In the genomic region with DNA sequence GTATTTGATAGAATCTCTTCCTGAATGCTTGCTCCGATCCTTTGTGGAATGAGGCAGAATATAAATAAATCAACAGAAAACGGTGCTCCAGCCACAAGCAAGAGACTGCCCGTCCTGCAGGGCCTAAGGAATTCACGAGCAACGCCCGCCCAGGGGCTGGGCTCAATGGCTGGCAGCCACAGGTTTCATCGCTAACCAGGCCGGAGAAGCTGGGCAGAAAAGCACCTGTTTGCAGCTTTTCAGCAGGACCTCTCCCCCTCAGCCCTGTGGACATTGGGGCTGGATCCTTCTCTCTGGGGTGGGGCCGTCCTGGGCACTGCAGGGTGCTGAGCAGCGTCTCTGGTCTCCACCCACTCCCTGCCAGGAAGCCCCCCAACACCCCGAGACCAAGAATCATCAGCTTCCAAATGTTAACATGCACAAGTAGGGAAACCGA, we compare ENCODE assay signal across 8 cellular contexts.
A peak's percentile ranks its signal among the peaks of the same experiment; 100 is the strongest.
DNase-seq lines count a peak whose midpoint lies in the region; ATAC-seq lines count a peak whose summit lies in the region.

No MANE protein-coding gene starts in this region.

- DNase-seq in activated naive CD8-positive, alpha-beta T cell treated with anti-CD3 and anti-CD28 coated beads, Interleukin-2, amount 10 ng/mL, durations not matched to agents 7 days and 5 days, result no peak
- DNase-seq in right cardiac atrium (peak in 2 of 3 donors; percentile 75 to 84), sciatic nerve (ENCODE audit: low spot score) (peak; percentile 63), NCI-H526 (lab: John Stamatoyannopoulos, UW) (no peak), NCI-H82 treated with DMSO at 0.1 percent for 48 hours (lab: John Stamatoyannopoulos, UW; ENCODE audit: unreplicated experiment) (no peak), NOMO-1 treated with dmso at 0.1 percent for 144 hours (lab: John Stamatoyannopoulos, UW; ENCODE audit: unreplicated experiment) (no peak)
- no peak for DNase-seq in activated CD4-positive, alpha-beta T cell treated with anti-CD3 and anti-CD28 coated beads for 4 hours

- H3K9me3 Mint-ChIP-seq in activated naive CD8-positive, alpha-beta T cell treated with anti-CD3 and anti-CD28 coated beads, Interleukin-2, amount 10 ng/mL, durations not matched to agents 7 days and 5 days, result no peaks in the 10 kb centered on the region

- H3K36me3 ChIP-seq in ES-I3 (ENCODE audit: insufficient read depth, low read length), result no peaks in the 10 kb centered on the region

- POLR2A ChIA-PET in activated naive CD8-positive, alpha-beta T cell treated with anti-CD3 and anti-CD28 coated beads, Interleukin-2, amount 10 ng/mL, durations not matched to agents 7 days and 5 days (lab: Charles Lee), result interaction anchor here (6.0 kb wide), 1 partner anchor 102 kb away, joined by 150 read pairs; a partner anchor contains a TSS

- ATAC-seq in activated naive CD8-positive, alpha-beta T cell treated with anti-CD3 and anti-CD28 coated beads, Interleukin-2, amount 10 ng/mL, durations not matched to agents 7 days and 5 days (ENCODE audit: low read depth), result no peak
- ATAC-seq in right cardiac atrium, result peak; percentile 4 to 6
- peak; percentile 31 for ATAC-seq in sciatic nerve

- peaks cover 5% of the 10 kb centered on the region; the same call in 1 of the 2 replicates for H3K4me1 ChIP-seq in ES-I3 (ENCODE audit: insufficient read depth, low read length)
- H3K4me1 ChIP-seq in right cardiac atrium (ENCODE audit: control insufficient read depth, insufficient read depth, low read length), result peaks cover 12% of the 10 kb centered on the region

- H3K4me1 Mint-ChIP-seq in activated naive CD8-positive, alpha-beta T cell treated with anti-CD3 and anti-CD28 coated beads, Interleukin-2, amount 10 ng/mL, durations not matched to agents 7 days and 5 days, result peaks cover 4% of the 10 kb centered on the region

- WGBS in right cardiac atrium, result 10% methylated on average over 12 of the region's 12 CpGs

- H3K4me3 Mint-ChIP-seq in activated naive CD8-positive, alpha-beta T cell treated with anti-CD3 and anti-CD28 coated beads, Interleukin-2, amount 10 ng/mL, durations not matched to agents 7 days and 5 days, result peak overlapping the region; percentile 44

- peaks cover 2% of the 10 kb centered on the region for H3K36me3 Mint-ChIP-seq in activated naive CD8-positive, alpha-beta T cell treated with anti-CD3 and anti-CD28 coated beads, Interleukin-2, amount 10 ng/mL, durations not matched to agents 7 days and 5 days

- intact Hi-C loops in right cardiac atrium (cut with DNase I), result loop anchor here (2.0 to 10.0 kb wide), 5 partner anchors 34 to 104 kb away; a partner anchor contains a TSS
- intact Hi-C loops in sciatic nerve (cut with DNase I), result loop anchor here (2.0 kb wide), 1 partner anchor 104 kb away; no protein-coding TSS in a partner anchor

- H3K27me3 Mint-ChIP-seq in activated naive CD8-positive, alpha-beta T cell treated with anti-CD3 and anti-CD28 coated beads, Interleukin-2, amount 10 ng/mL, durations not matched to agents 7 days and 5 days, result peaks cover 2% of the 10 kb centered on the region

- H3K9me3 ChIP-seq in ES-I3 (ENCODE audit: control insufficient read depth, insufficient read depth, low read length) (peaks cover 4% of the 10 kb centered on the region; the same call in 1 of the 2 replicates), right cardiac atrium (ENCODE audit: control insufficient read depth, low read length) (no peaks in the 10 kb centered on the region)

- H3K27ac ChIP-seq in right cardiac atrium (ENCODE audit: low read length), result peak overlapping the region; percentile 97

- peak overlapping the region; percentile 1 for H3K4me3 ChIP-seq in right cardiac atrium (ENCODE audit: low read length)

- H3K27ac Mint-ChIP-seq in activated naive CD8-positive, alpha-beta T cell treated with anti-CD3 and anti-CD28 coated beads, Interleukin-2, amount 10 ng/mL, durations not matched to agents 7 days and 5 days, result peak overlapping the region; percentile 30

- H3K27me3 ChIP-seq in right cardiac atrium (ENCODE audit: control insufficient read depth, insufficient read depth), result no peaks in the 10 kb centered on the region

- peak overlapping the region; percentile 47 for H3K9ac ChIP-seq in ES-I3 (ENCODE audit: low read depth, low read length)

Comparison
In these comparisons a context has a peak if more than half of its experiments do, and no peak if none do; other contexts are left out.
1. DNase-seq: peak in right cardiac atrium (2 of 3) and sciatic nerve (single experiment); none in activated naive CD8-positive, alpha-beta T cell treated with anti-CD3 and anti-CD28 coated beads, Interleukin-2, amount 10 ng/mL, durations not matched to agents 7 days and 5 days (single experiment), NCI-H526 (0 of 2), activated CD4-positive, alpha-beta T cell treated with anti-CD3 and anti-CD28 coated beads for 4 hours (0 of 2), NCI-H82 treated with DMSO at 0.1 percent for 48 hours (single experiment) and NOMO-1 treated with dmso at 0.1 percent for 144 hours (single experiment).